Comparison of ENCODE assay signal across 18 cellular contexts in genomic region chr6:12058164-12058926, GRCh38. TPM values are rescaled to one million over a fixed set of nuclear protein-coding genes. Genes with fewer than 3 reads are reported as not detected.
DNase-seq lines count a peak whose midpoint lies in the region; ATAC-seq, FAIRE-seq and TF ChIP-seq lines count a peak whose summit lies in the region.
"Had no signal": no experiment of that assay in that cellular context is flagged by ENCODE, and none has a peak within 500 bp of the region (broad histone marks: within the 10 kb centered on the region; RNA-seq: fewer than 3 reads in every experiment).

No MANE protein-coding gene starts in this region.

- H3K9me3 Mint-ChIP-seq in CD14-positive monocyte, result no peaks in the 10 kb centered on the region
- H3K9me3 Mint-ChIP-seq in CD4-positive, alpha-beta memory T cell, result peaks cover 0 to 2% (median 0%) of the 10 kb centered on the region in 8 donors
- no peaks in the 10 kb centered on the region for H3K9me3 Mint-ChIP-seq in nephron progenitor cell
- H3K9me3 Mint-ChIP-seq: brain, H9 had no signal

- SMC1A ChIA-PET in GM12878 (lab: Charles Lee; ENCODE audit: uncharacterized antibody, unreplicated experiment), result interaction anchor here (0.7 to 1.4 kb wide), 6 partner anchors 10 to 75 kb away, joined by 3 to 10 read pairs (median 4); no protein-coding TSS in a partner anchor

- H3K23ac ChIP-seq in mesenchymal stem cell (ENCODE audit: low read length in 2 of 2), result no peak overlapping the region

- no peak overlapping the region for H2BK15ac ChIP-seq in mesenchymal stem cell (ENCODE audit: low read depth, poor library complexity, severe bottlenecking)

- H3K27ac Mint-ChIP-seq in CD14-positive monocyte (peak overlapping the region; percentile 78 to 91 (median 87)), nephron progenitor cell (no peak overlapping the region)
- H3K27ac Mint-ChIP-seq in CD4-positive, alpha-beta memory T cell, result peak overlapping the region in 6 of 7 donors; percentile 12 to 86 (median 63)
- H3K27ac Mint-ChIP-seq: brain, H9 had no signal

- H2BK5ac ChIP-seq in mesenchymal stem cell (ENCODE audit: low read depth, low read length, poor library complexity, severe bottlenecking), result no peak overlapping the region

- H3K27me3 ChIP-seq in CD4-positive, alpha-beta memory T cell (ENCODE audit: insufficient read depth, low read length), result no peaks in the 10 kb centered on the region
- H3K27me3 ChIP-seq in GM12878 (replicated peaks in 1 of 2; ENCODE audit: control insufficient read depth in 2 of 2, insufficient read depth in 2 of 2, low read length in 1 of 2) (no peaks in the 10 kb centered on the region), mesenchymal stem cell (ENCODE audit: control insufficient read depth in 1 of 2, insufficient read depth in 1 of 2, low read length in 2 of 2) (no peaks in the 10 kb centered on the region)
- H3K27me3 ChIP-seq: MG63, Peyer's patch, tibial nerve had no signal

- H3K9ac ChIP-seq in GM12878 (ENCODE audit: control insufficient read depth, insufficient read depth, low read length) (no peak overlapping the region), mesenchymal stem cell (ENCODE audit: low read length) (peak overlapping the region; percentile 16)

- CTCF ChIA-PET in CD4-positive, alpha-beta memory T cell (lab: Charles Lee; ENCODE audit: partially characterized antibody), result interaction anchor here (1.1 kb wide), 1 partner anchor 17 kb away, joined by 3 read pairs; no protein-coding TSS in a partner anchor
- CTCF ChIA-PET in GM12878 (lab: Yijun Ruan, JAX), result interaction anchor here (0.5 to 1.0 kb wide), 5 partner anchors 8 to 548 kb away, joined by 3 to 5 read pairs (median 3); no protein-coding TSS in a partner anchor

- H3K36me3 Mint-ChIP-seq in CD14-positive monocyte (peaks cover 3 to 4% of the 10 kb centered on the region in 2 donors), nephron progenitor cell (ENCODE audit: low read depth) (no peaks in the 10 kb centered on the region)
- H3K36me3 Mint-ChIP-seq in CD4-positive, alpha-beta memory T cell, result peaks cover 5% of the 10 kb centered on the region in 2 donors
- H3K36me3 Mint-ChIP-seq: brain had no signal

- no peak overlapping the region for H3K27ac ChIP-seq in CD4-positive, alpha-beta memory T cell (ENCODE audit: low read depth, low read length)
- H3K27ac ChIP-seq in GM12878 (ENCODE audit: control insufficient read depth, insufficient read depth) (no peak overlapping the region; the same call in 1 of the 2 replicates), mesenchymal stem cell (ENCODE audit: low read length, poor library complexity, severe bottlenecking) (no peak overlapping the region)
- H3K27ac ChIP-seq: Peyer's patch, tibial nerve had no signal

- no TSS peak for BruUV-seq in GM12878 (replicated peaks; lab: Mats Ljungman, UMichigan)

- H4K91ac ChIP-seq in mesenchymal stem cell (ENCODE audit: low read length), result no peak overlapping the region

- no peak overlapping the region for H2BK12ac ChIP-seq in mesenchymal stem cell (ENCODE audit: low read length in 2 of 2)

- H2AFZ ChIP-seq in GM12878 (ENCODE audit: control insufficient read depth, low read depth, low read length) (no peak overlapping the region), mesenchymal stem cell (ENCODE audit: low read depth, low read length) (no peak overlapping the region)

- DNase-seq in CD14-positive monocyte (ENCODE audit: low spot score) (no peak), GM12878 (ENCODE audit: low read depth, low spot score) (no peak), mesenchymal stem cell (no peak), nephron progenitor cell (no peak)
- DNase-seq in CD4-positive, alpha-beta memory T cell, result no peak
- DNase-seq: activated naive CD4-positive, alpha-beta T cell treated with anti-CD3 and anti-CD28 coated beads, Interleukin-2, amount 50 U/mL, for 16 hours; DMS 273 treated with DMSO at 0.1 percent for 48 hours; H9; mesendoderm; MG63; NCI-H526 treated with DMSO at 0.1 percent for 48 hours; Peyer's patch; stimulated activated CD4-positive, alpha-beta T cell treated with anti-CD3 and anti-CD28 coated beads, Interleukin-4, amount 100 ng/mL, for 24 hours; stimulated activated CD8-positive, alpha-beta memory T cell treated with anti-CD3 and anti-CD28 coated beads, Interleukin-4, amount 100 ng/mL, for 48 hours had no signal

- peaks cover 19% of the 10 kb centered on the region for H3K4me1 ChIP-seq in CD4-positive, alpha-beta memory T cell (ENCODE audit: insufficient read depth, low read length)
- H3K4me1 ChIP-seq in GM12878 (ENCODE audit: control insufficient read depth, insufficient read depth, low read length) (peaks cover 29% of the 10 kb centered on the region), mesenchymal stem cell (ENCODE audit: control insufficient read depth, insufficient read depth, low read depth, low read length) (peaks cover 5% of the 10 kb centered on the region)

- H2BK120ac ChIP-seq in mesenchymal stem cell (ENCODE audit: low read depth, low read length), result no peak overlapping the region

- 80% methylated on average over 5 of the region's 5 CpGs for WGBS in GM12878 (ENCODE audit: insufficient coverage, insufficient replicate concordance, low lambda C conversion rate, missing lambda C conversion rate)
- WGBS in mesenchymal stem cell, result 92% methylated on average over 3 of the region's 5 CpGs

- no peak overlapping the region; the same call in none of the 2 replicates for H3K4me2 ChIP-seq in GM12878 (ENCODE audit: control insufficient read depth, insufficient read depth)
- no peak overlapping the region for H3K4me2 ChIP-seq in mesenchymal stem cell (ENCODE audit: low read length, poor library complexity, severe bottlenecking)

- no peaks in the 10 kb centered on the region for H4K20me1 ChIP-seq in GM12878 (ENCODE audit: control insufficient read depth, insufficient read depth)

- H3K79me1 ChIP-seq in mesenchymal stem cell (replicated peaks; ENCODE audit: low read length, poor library complexity, severe bottlenecking), result peaks cover 13% of the 10 kb centered on the region

- no peak for TF ChIP-seq POLR2A in GM12878 (IDR thresholded peaks at IDR 0.05; ENCODE audit: low read depth, low read length)

- H3K9me3 ChIP-seq in CD4-positive, alpha-beta memory T cell (ENCODE audit: control insufficient read depth in 1 of 2, low read length in 2 of 2), result no peaks in the 10 kb centered on the region
- H3K9me3 ChIP-seq in GM12878 (replicated peaks; ENCODE audit: control insufficient read depth, insufficient read depth, low read length), result peaks cover 2% of the 10 kb centered on the region; the same call in 2 of the 3 replicates
- no peaks in the 10 kb centered on the region for H3K9me3 ChIP-seq in mesenchymal stem cell (ENCODE audit: control insufficient read depth, low read length)
- H3K9me3 ChIP-seq: MG63, Peyer's patch, tibial nerve had no signal

- H3K4me3 ChIP-seq in CD4-positive, alpha-beta memory T cell (ENCODE audit: low read length in 2 of 2), result no peak overlapping the region
- H3K4me3 ChIP-seq in GM12878, result no peak overlapping the region
- no peak overlapping the region for H3K4me3 ChIP-seq in mesenchymal stem cell (ENCODE audit: insufficient read depth in 1 of 2, low read depth in 1 of 2, low read length in 2 of 2)
- H3K4me3 ChIP-seq: MG63, Peyer's patch, tibial nerve had no signal

- no peak overlapping the region for H2AK5ac ChIP-seq in mesenchymal stem cell (ENCODE audit: low read length, severe bottlenecking)

- H3K27me3 Mint-ChIP-seq in CD14-positive monocyte (ENCODE audit: low read depth in 3 of 3) (peaks cover 0 to 3% (median 0%) of the 10 kb centered on the region in 3 donors), nephron progenitor cell (ENCODE audit: low read depth, poor library complexity) (no peaks in the 10 kb centered on the region)
- no peaks in the 10 kb centered on the region for H3K27me3 Mint-ChIP-seq in CD4-positive, alpha-beta memory T cell
- H3K27me3 Mint-ChIP-seq: brain had no signal

- H3K18ac ChIP-seq in mesenchymal stem cell (ENCODE audit: low read depth in 1 of 2, low read length in 2 of 2), result no peak overlapping the region

- H3K4ac ChIP-seq in mesenchymal stem cell (ENCODE audit: low read depth in 1 of 2, low read length in 2 of 2), result no peak overlapping the region

- no peaks in the 10 kb centered on the region for H3K36me3 ChIP-seq in CD4-positive, alpha-beta memory T cell (ENCODE audit: insufficient read depth, low read length)
- no peaks in the 10 kb centered on the region; a peak in 2 of 4 replicates for H3K36me3 ChIP-seq in GM12878 (ENCODE audit: control insufficient read depth in 2 of 2, insufficient read depth in 2 of 2, low read length in 1 of 2)
- H3K36me3 ChIP-seq in mesenchymal stem cell (ENCODE audit: control insufficient read depth in 1 of 2, insufficient read depth in 2 of 2, low read depth in 1 of 2, low read length in 2 of 2), result peaks cover 2 to 5% of the 10 kb centered on the region in 2 experiments
- H3K36me3 ChIP-seq: MG63, Peyer's patch, tibial nerve had no signal

- no peak for TF ChIP-seq EP300 in GM12878 (IDR thresholded peaks at IDR 0.05; ENCODE audit: borderline replicate concordance in 1 of 2, control insufficient read depth in 1 of 2, low read depth in 2 of 2, low read length in 2 of 2)

- peaks cover 38% of the 10 kb centered on the region for H3K4me1 Mint-ChIP-seq in CD14-positive monocyte
- H3K4me1 Mint-ChIP-seq in CD4-positive, alpha-beta memory T cell, result peaks cover 24 to 54% (median 24%) of the 10 kb centered on the region in 4 donors
- peaks cover 21% of the 10 kb centered on the region for H3K4me1 Mint-ChIP-seq in nephron progenitor cell

- in situ Hi-C loops in GM12878 (cut with MboI), result loop anchor here (5.0 kb wide), 1 partner anchor 549 kb away; no protein-coding TSS in a partner anchor

- ATAC-seq in GM12878 (no peak), HG03025 (IDR thresholded peaks at IDR 0.05; ENCODE audit: low FRiP score, unreplicated experiment) (no peak), GM19328 (IDR thresholded peaks at IDR 0.05; ENCODE audit: unreplicated experiment) (no peak)

- FAIRE-seq in GM12878 (lab: Jason Lieb, UNC), result no peak

- TF ChIP-seq RAD21 in GM12878 (IDR thresholded peaks at IDR 0.05; ENCODE audit: insufficient read depth, low read depth, low read length), result no peak

- TF ChIP-seq CTCF in CD14-positive monocyte (IDR thresholded peaks at IDR 0.05), result no peak
- no peak for TF ChIP-seq CTCF in GM12878 (IDR thresholded peaks at IDR 0.05 in 2 of 3, conservative IDR thresholded peaks at IDR 0.05 in 1 of 3; ENCODE audit: control insufficient read depth in 2 of 3, extremely low read depth in 1 of 3, insufficient read depth in 1 of 3, low read depth in 3 of 3, low read length in 3 of 3)
- TF ChIP-seq CTCF in nephron progenitor cell (IDR thresholded peaks at IDR 0.05), result no peak

- no peak overlapping the region for H3K14ac ChIP-seq in mesenchymal stem cell (ENCODE audit: low read length in 2 of 2)

- RAD21 ChIA-PET in GM12878 (lab: Charles Lee; ENCODE audit: unreplicated experiment), result interaction anchor here (0.7 to 1.0 kb wide), 4 partner anchors 8 to 403 kb away, joined by 3 to 4 read pairs (median 3); no protein-coding TSS in a partner anchor

- H3K4me3 Mint-ChIP-seq in CD14-positive monocyte, result peak overlapping the region in 1 of 2 donors; percentile 46
- peak overlapping the region in 1 of 8 donors; percentile 39 for H3K4me3 Mint-ChIP-seq in CD4-positive, alpha-beta memory T cell
- no peak overlapping the region for H3K4me3 Mint-ChIP-seq in nephron progenitor cell
- H3K4me3 Mint-ChIP-seq: brain, H9 had no signal

- H3K79me2 ChIP-seq in GM12878 (ENCODE audit: control insufficient read depth, insufficient read depth, low read length), result peaks cover 98% of the 10 kb centered on the region

- H4K8ac ChIP-seq in mesenchymal stem cell (ENCODE audit: low read length), result no peak overlapping the region

- POLR2A ChIA-PET in CD4-positive, alpha-beta memory T cell (lab: Charles Lee; ENCODE audit: partially characterized antibody), result interaction anchor here (0.9 kb wide), 1 partner anchor 48 kb away, joined by 7 read pairs; no protein-coding TSS in a partner anchor
- POLR2A ChIA-PET in GM12878 (lab: Charles Lee), result interaction anchor here (0.6 to 1.0 kb wide), 3 partner anchors 74 to 274 kb away, joined by 3 to 6 read pairs (median 3); no protein-coding TSS in a partner anchor

- intact Hi-C loops in CD14-positive monocyte (cut with micrococcal nuclease) (loop anchor here in 1 of 2 donors (10.0 kb wide), 2 partner anchors 146 to 324 kb away; no protein-coding TSS in a partner anchor), GM12878 (cut with micrococcal nuclease; ENCODE audit: unreplicated experiment) (no loop called here)
- intact Hi-C loops in CD4-positive, alpha-beta memory T cell (cut with micrococcal nuclease), result no loop called here

RNA-seq across cellular contexts. Expression of gene HIVEP1, which starts 46.2 kb away (rescaled TPM):
- polyA plus RNA-seq in CD14-positive monocyte, result 1 to 10 TPM; 1.7 to 2.7 TPM
- 10 to 100 TPM; 16.6 to 17.6 TPM for total RNA-seq in CD4-positive, alpha-beta memory T cell
- 1 to 10 TPM in 1 of 2 donors, under 1 TPM in 1; 0.47 to 7.2 TPM for polyA plus RNA-seq in CD4-positive, alpha-beta memory T cell
- 251 and 262 TPM in 2 replicates for total RNA-seq in GM12878 (2013; cell fraction: nucleolus; rRNA removed)
- 32.2 and 33.7 TPM in 2 replicates for total RNA-seq in GM12878 (2014; rRNA removed)
- total RNA-seq in GM12878 (2014; rRNA removed; fragmentation: Illumina TruSeq; extraction: Trizol), result 37.0 and 39.1 TPM in 2 replicates
- 37.5 and 37.7 TPM in 2 replicates for total RNA-seq in GM12878 (2021)
- 14.0 TPM for polyA plus RNA-seq in GM12878 (2011; ENCODE audit: low read depth)
- 13.6 and 19.7 TPM in 2 replicates for polyA plus RNA-seq in GM12878 (2011; rRNA removed)
- polyA plus RNA-seq in GM12878 (2011; cell fraction: cytosol; rRNA removed), result 23.6 and 25.1 TPM in 2 replicates
- 36.9 and 47.3 TPM in 2 replicates for polyA plus RNA-seq in GM12878 (2011; cell fraction: nucleus; rRNA removed)
- polyA plus RNA-seq in GM12878 (2012), result 14.9 and 17.9 TPM in 2 replicates
- polyA plus RNA-seq in GM12878 (2014; fragmentation: Illumina TruSeq; extraction: Trizol), result 31.1 and 40.9 TPM in 2 replicates
- 1 to 10 TPM; 4.3 to 6.7 TPM for polyA plus RNA-seq in GM12878 (2014; fragmentation: Nextera tagmentation; extraction: Ambion mirVana)
- polyA plus RNA-seq in GM12878 (2014; rRNA removed), result 22.5 and 23.5 TPM in 2 replicates
- polyA plus RNA-seq in GM12878 (2016; fragmentation: Nextera tagmentation; extraction: Ambion mirVana), result 10 to 100 TPM; 11.9 to 13.2 TPM
- 71.2 and 77.4 TPM in 2 replicates for polyA minus RNA-seq in GM12878 (2011; rRNA and poly(A)+ RNA removed)
- 17.7 and 17.9 TPM in 2 replicates for polyA minus RNA-seq in GM12878 (2011; cell fraction: cytosol; rRNA and poly(A)+ RNA removed)
- 62.4 and 93.5 TPM in 2 replicates for polyA minus RNA-seq in GM12878 (2011; cell fraction: nucleus; rRNA and poly(A)+ RNA removed)
- 13.8 TPM for polyA plus RNA-seq in mesenchymal stem cell (2013, experiment 1 of 2)
- 11.2 TPM for polyA plus RNA-seq in mesenchymal stem cell (2013, experiment 2 of 2)
